ENCODE assay signal across 1 cellular context in genomic region chr11:130911306-130911705, GRCh38.
TF ChIP-seq lines count a peak whose summit lies in the region.

No MANE protein-coding gene starts in this region.

TF ChIP-seq in HEK293, 187 proteins besides CTCF, POLR2A, EP300 and RAD21:
- TF ChIP-seq REST (tag by site-specific recombination; IDR thresholded peaks at IDR 0.05) (peak; percentile 49), ZNF169 (tag by site-specific recombination; IDR thresholded peaks at IDR 0.05) (no peak), IKZF3 (tag by site-specific recombination; IDR thresholded peaks at IDR 0.05) (no peak)
